In the genomic region with DNA sequence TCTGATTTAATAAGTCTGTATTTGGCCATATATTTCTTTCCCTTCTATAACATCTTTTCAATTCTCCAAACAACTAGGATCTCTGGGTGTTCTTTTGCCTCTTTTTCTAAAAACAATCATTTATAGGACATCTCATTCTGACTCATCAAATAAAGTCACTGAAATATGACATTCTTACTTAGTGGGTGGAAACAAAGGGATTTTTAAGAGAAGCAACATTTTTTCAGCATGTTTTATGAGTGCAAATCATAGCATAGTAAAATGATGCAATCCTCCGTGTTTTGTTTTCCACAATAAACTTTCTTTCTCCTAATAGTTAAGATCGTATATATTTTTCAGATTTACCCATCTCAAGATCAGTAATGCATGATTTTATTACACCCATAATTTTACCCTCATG, we compare ENCODE assay signal across 19 cellular contexts.
DNase-seq lines count a peak whose midpoint lies in the region; ATAC-seq, FAIRE-seq and TF ChIP-seq lines count a peak whose summit lies in the region.
"Had no signal": no experiment of that assay in that cellular context is flagged by ENCODE, and none has a peak within 500 bp of the region (broad histone marks: within the 10 kb centered on the region; RNA-seq: fewer than 3 reads in every experiment).

No MANE protein-coding gene starts in this region.

- no peak for TF ChIP-seq CTCF in PC-3 (conservative IDR thresholded peaks at IDR 0.05; ENCODE audit: low read depth, low read length)
- no peak for TF ChIP-seq CTCF in osteocyte (IDR thresholded peaks at IDR 0.05)

- H3K27me3 ChIP-seq in PC-3 (ENCODE audit: low read length) (no peaks in the 10 kb centered on the region), small intestine (ENCODE audit: control insufficient read depth in 2 of 2, insufficient read depth in 2 of 2, low read length in 2 of 2) (no peaks in the 10 kb centered on the region)
- H3K27me3 ChIP-seq: gastroesophageal sphincter had no signal

- H3K9me3 ChIP-seq in PC-3 (ENCODE audit: low read length): no peaks in the 10 kb centered on the region
- H3K9me3 ChIP-seq in small intestine (ENCODE audit: control insufficient read depth, low read depth): no peaks in the 10 kb centered on the region
- H3K9me3 ChIP-seq: gastroesophageal sphincter had no signal

- peak overlapping the region; percentile 59 for H3K9ac ChIP-seq in PC-3 (ENCODE audit: low read length)

- peak overlapping the region; percentile 57 for H3K27ac Mint-ChIP-seq in osteocyte (ENCODE audit: unreplicated experiment)
- H3K27ac Mint-ChIP-seq in activated CD4-positive, alpha-beta memory T cell treated with anti-CD3 and anti-CD28 coated beads, Interleukin-2, amount 10 ng/mL, durations not matched to agents 7 days and 5 days: no peak overlapping the region
- H3K27ac Mint-ChIP-seq: activated naive CD8-positive, alpha-beta T cell; CD4-positive, CD25-positive, alpha-beta regulatory T cell; naive B cell; stimulated activated naive CD8-positive, alpha-beta T cell treated with anti-CD3 and anti-CD28 coated beads, Interleukin-15, amount 100 ng/mL, for 72 hours; WTC11 had no signal

- H3K4me3 Mint-ChIP-seq in osteocyte (ENCODE audit: unreplicated experiment): no peak overlapping the region
- H3K4me3 Mint-ChIP-seq in activated CD4-positive, alpha-beta memory T cell treated with anti-CD3 and anti-CD28 coated beads, Interleukin-2, amount 10 ng/mL, durations not matched to agents 7 days and 5 days: no peak overlapping the region
- H3K4me3 Mint-ChIP-seq: activated naive CD8-positive, alpha-beta T cell; CD4-positive, CD25-positive, alpha-beta regulatory T cell; naive B cell; stimulated activated naive CD8-positive, alpha-beta T cell treated with anti-CD3 and anti-CD28 coated beads, Interleukin-15, amount 100 ng/mL, for 72 hours; WTC11 had no signal

- H3K36me3 ChIP-seq in PC-3 (ENCODE audit: low read depth, low read length) (no peaks in the 10 kb centered on the region), small intestine (ENCODE audit: control insufficient read depth in 2 of 2, insufficient read depth in 2 of 2, low read length in 2 of 2) (no peaks in the 10 kb centered on the region)
- H3K36me3 ChIP-seq: gastroesophageal sphincter had no signal

- TSS peak; percentile 63 for BruUV-seq in PC-3 (replicated peaks; lab: Mats Ljungman, UMichigan)

- FAIRE-seq in small intestine (lab: Jason Lieb, UNC): no peak

- DNase-seq in EH (ENCODE audit: low read depth) (peak; percentile 86), PC-3 (peak; percentile 92), epidermal melanocyte (ENCODE audit: insufficient read length, low spot score) (peak; percentile 17), osteocyte (ENCODE audit: extremely low spot score, unreplicated experiment) (no peak), MV-4-11 (lab: John Stamatoyannopoulos, UW) (no peak), small intestine (no peak)
- DNase-seq in activated CD4-positive, alpha-beta memory T cell treated with anti-CD3 and anti-CD28 coated beads, Interleukin-2, amount 10 ng/mL, durations not matched to agents 7 days and 5 days: no peak
- DNase-seq: CD4-positive, CD25-positive, alpha-beta regulatory T cell; GF-D8; H7; left colon; naive B cell; retina; stimulated activated naive CD8-positive, alpha-beta T cell treated with anti-CD3 and anti-CD28 coated beads, Interleukin-15, amount 100 ng/mL, for 72 hours; SW 1271 had no signal

- H3F3A ChIP-seq in PC-3 (ENCODE audit: low read length, unreplicated experiment): no peaks in the 10 kb centered on the region

- no peaks in the 10 kb centered on the region for H4K20me1 ChIP-seq in PC-3 (ENCODE audit: low read length)

- no peaks in the 10 kb centered on the region for H3K9me2 ChIP-seq in PC-3 (replicated peaks; ENCODE audit: low read length)

- no peaks in the 10 kb centered on the region for H3K79me2 ChIP-seq in PC-3 (ENCODE audit: low read length)

- CTCF ChIA-PET in PC-3 (lab: Charles Lee): no interaction called here
- CTCF ChIA-PET in activated CD4-positive, alpha-beta memory T cell treated with anti-CD3 and anti-CD28 coated beads, Interleukin-2, amount 10 ng/mL, durations not matched to agents 7 days and 5 days (lab: Charles Lee): no interaction called here

- H2AFZ ChIP-seq in PC-3 (ENCODE audit: low read length): no peak overlapping the region

- H3K4me1 ChIP-seq in PC-3 (ENCODE audit: insufficient read depth, low read length) (peaks cover 14% of the 10 kb centered on the region), small intestine (ENCODE audit: control insufficient read depth in 2 of 2, insufficient read depth in 1 of 2, low read depth in 1 of 2, low read length in 1 of 2) (no peaks in the 10 kb centered on the region)

- intact Hi-C loops in PC-3 (cut with micrococcal nuclease): loop anchor here (1.0 to 5.0 kb wide), 5 partner anchors 56 to 383 kb away; a partner anchor contains a TSS

- H3K27ac ChIP-seq in PC-3 (ENCODE audit: low read length): peak overlapping the region; percentile 91
- no peak overlapping the region for H3K27ac ChIP-seq in small intestine (ENCODE audit: low read depth in 1 of 2, low read length in 1 of 2)
- H3K27ac ChIP-seq: gastroesophageal sphincter had no signal

- H3K27me3 Mint-ChIP-seq in osteocyte (ENCODE audit: unreplicated experiment): peaks cover 4% of the 10 kb centered on the region
- no peaks in the 10 kb centered on the region for H3K27me3 Mint-ChIP-seq in activated CD4-positive, alpha-beta memory T cell treated with anti-CD3 and anti-CD28 coated beads, Interleukin-2, amount 10 ng/mL, durations not matched to agents 7 days and 5 days
- H3K27me3 Mint-ChIP-seq: activated naive CD8-positive, alpha-beta T cell; CD4-positive, CD25-positive, alpha-beta regulatory T cell; naive B cell; stimulated activated naive CD8-positive, alpha-beta T cell treated with anti-CD3 and anti-CD28 coated beads, Interleukin-15, amount 100 ng/mL, for 72 hours had no signal

- H3K4me1 Mint-ChIP-seq in osteocyte (ENCODE audit: unreplicated experiment): peaks cover 7% of the 10 kb centered on the region
- H3K4me1 Mint-ChIP-seq in activated CD4-positive, alpha-beta memory T cell treated with anti-CD3 and anti-CD28 coated beads, Interleukin-2, amount 10 ng/mL, durations not matched to agents 7 days and 5 days: no peaks in the 10 kb centered on the region
- H3K4me1 Mint-ChIP-seq: CD4-positive, CD25-positive, alpha-beta regulatory T cell; naive B cell; stimulated activated naive CD8-positive, alpha-beta T cell treated with anti-CD3 and anti-CD28 coated beads, Interleukin-15, amount 100 ng/mL, for 72 hours; WTC11 had no signal

- H3K9me3 Mint-ChIP-seq in osteocyte (ENCODE audit: unreplicated experiment): no peaks in the 10 kb centered on the region
- no peaks in the 10 kb centered on the region for H3K9me3 Mint-ChIP-seq in activated CD4-positive, alpha-beta memory T cell treated with anti-CD3 and anti-CD28 coated beads, Interleukin-2, amount 10 ng/mL, durations not matched to agents 7 days and 5 days
- H3K9me3 Mint-ChIP-seq: stimulated activated naive CD8-positive, alpha-beta T cell treated with anti-CD3 and anti-CD28 coated beads, Interleukin-15, amount 100 ng/mL, for 72 hours had no signal

- ATAC-seq in PC-3: peak; percentile 81
- ATAC-seq in HG02885 (IDR thresholded peaks at IDR 0.05; ENCODE audit: poor library complexity, unreplicated experiment): no peak
- ATAC-seq: gastroesophageal sphincter; left colon; stimulated activated naive CD8-positive, alpha-beta T cell treated with anti-CD3 and anti-CD28 coated beads, Interleukin-15, amount 100 ng/mL, for 72 hours; WTC11 had no signal

- WGBS in small intestine, 3 donors: 71 to 78% (median 76%) methylated on average over 2 of the region's 2 CpGs

- H3K4me3 ChIP-seq in PC-3 (ENCODE audit: low read length) (peak overlapping the region; percentile 48), small intestine (ENCODE audit: low read depth in 1 of 2, low read length in 2 of 2) (no peak overlapping the region)
- H3K4me3 ChIP-seq: gastroesophageal sphincter had no signal

- H3K4me2 ChIP-seq in PC-3 (ENCODE audit: low read length): peak overlapping the region; percentile 77

- no peaks in the 10 kb centered on the region for H3K36me3 Mint-ChIP-seq in osteocyte (ENCODE audit: unreplicated experiment)
- H3K36me3 Mint-ChIP-seq in activated CD4-positive, alpha-beta memory T cell treated with anti-CD3 and anti-CD28 coated beads, Interleukin-2, amount 10 ng/mL, durations not matched to agents 7 days and 5 days (ENCODE audit: low read depth): no peaks in the 10 kb centered on the region
- H3K36me3 Mint-ChIP-seq: activated naive CD8-positive, alpha-beta T cell; CD4-positive, CD25-positive, alpha-beta regulatory T cell; naive B cell; WTC11 had no signal

- POLR2A ChIA-PET in PC-3 (lab: Charles Lee; ENCODE audit: unreplicated experiment): no interaction called here
- POLR2A ChIA-PET in activated CD4-positive, alpha-beta memory T cell treated with anti-CD3 and anti-CD28 coated beads, Interleukin-2, amount 10 ng/mL, durations not matched to agents 7 days and 5 days (lab: Charles Lee): no interaction called here

Comparison
In these comparisons a context has a peak if more than half of its experiments do, and no peak if none do; other contexts are left out.
1. DNase-seq: peak in EH (single experiment), PC-3 (single experiment) and epidermal melanocyte (single experiment); none in osteocyte (single experiment), activated CD4-positive, alpha-beta memory T cell treated with anti-CD3 and anti-CD28 coated beads, Interleukin-2, amount 10 ng/mL, durations not matched to agents 7 days and 5 days (single experiment), MV-4-11 (single experiment) and small intestine (single experiment).